ENCODE assay signal across 1 cellular context in the genomic region with DNA sequence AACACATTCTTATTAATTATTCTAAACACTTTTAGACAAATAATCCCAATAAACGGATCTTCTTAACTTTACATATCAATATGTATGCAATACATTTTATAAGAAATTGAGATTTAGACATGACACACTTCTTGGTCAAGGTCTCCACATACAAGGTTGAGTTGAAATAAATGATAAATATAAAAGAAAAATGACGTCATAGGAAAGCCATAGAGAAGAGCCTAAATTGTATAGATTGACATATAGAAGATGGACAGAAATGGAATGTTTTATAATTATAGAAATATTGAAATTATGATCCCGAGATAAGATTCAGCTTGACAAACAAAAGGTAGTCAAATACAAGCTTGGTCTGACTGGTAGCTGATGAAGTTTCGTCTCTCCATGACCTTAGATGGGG.
TF ChIP-seq lines count a peak whose summit lies in the region.

No MANE protein-coding gene starts in this region.

TF ChIP-seq in K562, 482 proteins besides CTCF, POLR2A, EP300 and RAD21 (continued from another document):
- TF ChIP-seq, protein P1, sequence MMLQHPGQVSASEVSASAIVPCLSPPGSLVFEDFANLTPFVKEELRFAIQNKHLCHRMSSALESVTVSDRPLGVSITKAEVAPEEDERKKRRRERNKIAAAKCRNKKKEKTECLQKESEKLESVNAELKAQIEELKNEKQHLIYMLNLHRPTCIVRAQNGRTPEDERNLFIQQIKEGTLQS (IDR thresholded peaks at IDR 0.05) = peak; percentile 69
- TF ChIP-seq, protein P1 (CRISPR knock-in tag; conservative IDR thresholded peaks at IDR 0.05) = no peak
- TF ChIP-seq ZNF586 (CRISPR knock-in tag; conservative IDR thresholded peaks at IDR 0.05) = no peak
- TF ChIP-seq SREBF2 (CRISPR knock-in tag; IDR thresholded peaks at IDR 0.05) = no peak
- no peak for TF ChIP-seq JUND (IDR thresholded peaks at IDR 0.05; ENCODE audit: borderline replicate concordance, low read depth, low read length)
- TF ChIP-seq JUND (tag; IDR thresholded peaks at IDR 0.05; ENCODE audit: borderline replicate concordance, low read depth, low read length) = peak; percentile 6; the same call in 1 of the 3 replicates
